ENCODE assay signal across 8 cellular contexts in genomic region chr18:24176727-24177416, GRCh38. TPM values are rescaled to one million over a fixed set of nuclear protein-coding genes. Genes with fewer than 3 reads are reported as not detected.
A peak's percentile ranks its signal among the peaks of the same experiment; 100 is the strongest.
DNase-seq lines count a peak whose midpoint lies in the region; ATAC-seq and TF ChIP-seq lines count a peak whose summit lies in the region.

No MANE protein-coding gene starts in this region.

- TF ChIP-seq POLR2A in gastroesophageal sphincter (IDR thresholded peaks at IDR 0.05), result no peak

- H4K20me1 ChIP-seq in BLaER1, result no peaks in the 10 kb centered on the region

- H3K27ac Mint-ChIP-seq in activated CD8-positive, alpha-beta memory T cell treated with anti-CD3 and anti-CD28 coated beads, Interleukin-2, amount 10 ng/mL, durations not matched to agents 7 days and 5 days, result no peak overlapping the region

- H3K36me3 Mint-ChIP-seq in activated CD8-positive, alpha-beta memory T cell treated with anti-CD3 and anti-CD28 coated beads, Interleukin-2, amount 10 ng/mL, durations not matched to agents 7 days and 5 days, result peaks cover 2% of the 10 kb centered on the region

- ATAC-seq in GM18858 (IDR thresholded peaks at IDR 0.05; ENCODE audit: unreplicated experiment) (peak; percentile 78), HG03025 (IDR thresholded peaks at IDR 0.05; ENCODE audit: low FRiP score, unreplicated experiment) (peak; percentile 84), gastroesophageal sphincter (peak; percentile 57)
- ATAC-seq in activated CD8-positive, alpha-beta memory T cell treated with anti-CD3 and anti-CD28 coated beads, Interleukin-2, amount 10 ng/mL, durations not matched to agents 7 days and 5 days, result no peak

- WGBS in gastroesophageal sphincter (ENCODE audit: low coverage in 1 of 2), 2 donors, result 78 to 93% methylated on average over 3 to 5 of the region's 7 CpGs

- H3K27me3 ChIP-seq in BLaER1 (no peaks in the 10 kb centered on the region), gastroesophageal sphincter (no peaks in the 10 kb centered on the region)

- H3K4me1 Mint-ChIP-seq in activated CD8-positive, alpha-beta memory T cell treated with anti-CD3 and anti-CD28 coated beads, Interleukin-2, amount 10 ng/mL, durations not matched to agents 7 days and 5 days, result peaks cover 7% of the 10 kb centered on the region

- CTCF ChIA-PET in activated CD8-positive, alpha-beta memory T cell treated with anti-CD3 and anti-CD28 coated beads, Interleukin-2, amount 10 ng/mL, durations not matched to agents 7 days and 5 days (lab: Charles Lee), result interaction anchor here (0.9 to 1.3 kb wide), 6 partner anchors 10 to 337 kb away, joined by 3 to 5 read pairs (median 4); partner anchors contain the start of gene CABYR

- intact Hi-C loops in posterior cingulate gyrus (cut with DNase I), result loop anchor here (2.0 kb wide), 2 partner anchors 38 to 94 kb away; no protein-coding TSS in a partner anchor

- H3K27ac ChIP-seq in BLaER1, result peak overlapping the region; percentile 49
- no peak overlapping the region for H3K27ac ChIP-seq in gastroesophageal sphincter

- no peak overlapping the region for H3K4me3 Mint-ChIP-seq in activated CD8-positive, alpha-beta memory T cell treated with anti-CD3 and anti-CD28 coated beads, Interleukin-2, amount 10 ng/mL, durations not matched to agents 7 days and 5 days

- peak overlapping the region; percentile 26; the same call in 1 of the 2 replicates for H3K4me3 ChIP-seq in BLaER1
- H3K4me3 ChIP-seq in gastroesophageal sphincter, result no peak overlapping the region

- DNase-seq in NCI-H2227 (lab: John Stamatoyannopoulos, UW; ENCODE audit: unreplicated experiment) (peak; percentile 71), posterior cingulate gyrus (peak in 8 of 10 donors; percentile 55 to 93 (median 82))
- peak; percentile 55 for DNase-seq in activated CD8-positive, alpha-beta memory T cell treated with anti-CD3 and anti-CD28 coated beads, Interleukin-2, amount 10 ng/mL, durations not matched to agents 7 days and 5 days
- DNase-seq in central memory CD4-positive, alpha-beta T cell, result no peak

- peak overlapping the region; percentile 70 for H3K4me2 ChIP-seq in BLaER1

- no peaks in the 10 kb centered on the region for H3K9me3 ChIP-seq in BLaER1
- no peaks in the 10 kb centered on the region for H3K9me3 ChIP-seq in gastroesophageal sphincter

- peak; percentile 48 to 81 (median 54) for TF ChIP-seq CTCF in gastroesophageal sphincter (IDR thresholded peaks at IDR 0.05)

- peaks cover 18% of the 10 kb centered on the region for H3K27me3 Mint-ChIP-seq in activated CD8-positive, alpha-beta memory T cell treated with anti-CD3 and anti-CD28 coated beads, Interleukin-2, amount 10 ng/mL, durations not matched to agents 7 days and 5 days

- H3K4me1 ChIP-seq in BLaER1 (peaks cover 18% of the 10 kb centered on the region), gastroesophageal sphincter (peaks cover 0 to 15% (median 0%) of the 10 kb centered on the region in 3 donors)

- no peaks in the 10 kb centered on the region for H3K9me3 Mint-ChIP-seq in activated CD8-positive, alpha-beta memory T cell treated with anti-CD3 and anti-CD28 coated beads, Interleukin-2, amount 10 ng/mL, durations not matched to agents 7 days and 5 days (ENCODE audit: low read depth)

- no peak for TF ChIP-seq EP300 in gastroesophageal sphincter (IDR thresholded peaks at IDR 0.05)

- H3K36me3 ChIP-seq in BLaER1, result peaks cover 14% of the 10 kb centered on the region; the same call in 1 of the 2 replicates
- peaks cover 0 to 59% of the 10 kb centered on the region in 2 donors for H3K36me3 ChIP-seq in gastroesophageal sphincter

- H3K9ac ChIP-seq in BLaER1, result peak overlapping the region; percentile 7; the same call in 1 of the 2 replicates

RNA-seq across cellular contexts. Expression of gene CABYR, which starts 38.0 kb away (rescaled TPM):
- total RNA-seq in activated CD8-positive, alpha-beta memory T cell treated with anti-CD3 and anti-CD28 coated beads, Interleukin-2, amount 10 ng/mL, durations not matched to agents 7 days and 5 days, result 1 to 10 TPM in 1 of 2 experiments, under 1 TPM in 1; 0.76 to 1.2 TPM
- 1 to 10 TPM; 1.7 to 6.7 (median 3.3) TPM for total RNA-seq in gastroesophageal sphincter
